In genomic region chr20:61926796-61927192, GRCh38 we compare ENCODE assay signal across 30 cellular contexts.
"Had no signal": no experiment of that assay in that cellular context is flagged by ENCODE, and none has a peak within 500 bp of the region (broad histone marks: within the 10 kb centered on the region; RNA-seq: fewer than 3 reads in every experiment).

No MANE protein-coding gene starts in this region.

- FAIRE-seq: bronchial epithelial cell had no signal

- DNase-seq: activated B cell treated with CpG ODN at 0.5 μM for 24 hours; activated CD4-positive, alpha-beta memory T cell treated with anti-CD3 and anti-CD28 coated beads, Interleukin-2, amount 10 ng/mL, durations not matched to agents 7 days and 5 days; activated CD4-positive, alpha-beta T cell treated with anti-CD3 and anti-CD28 coated beads for 4 hours; activated CD4-positive, CD25-positive, alpha-beta regulatory T cell treated with anti-CD3 and anti-CD28 coated beads, Interleukin-2, amount 50 U/mL, for 72 hours; activated CD8-positive, alpha-beta memory T cell treated with anti-CD3 and anti-CD28 coated beads for 24 hours; activated CD8-positive, alpha-beta memory T cell treated with anti-CD3 and anti-CD28 coated beads, Interleukin-2, amount 10 ng/mL, durations not matched to agents 7 days and 5 days; activated CD8-positive, alpha-beta memory T cell treated with anti-CD3 and anti-CD28 coated beads, Interleukin-2, amount 50 U/mL, for 48 hours; activated effector memory CD4-positive, alpha-beta T cell treated with Interleukin-2 at 50 U/mL for 16 hours; activated naive CD4-positive, alpha-beta T cell treated with anti-CD3 and anti-CD28 coated beads, Interleukin-2, amount 10 ng/mL, durations not matched to agents 7 days and 5 days; activated naive CD8-positive, alpha-beta T cell treated with anti-CD3 and anti-CD28 coated beads, Interleukin-2, amount 50 U/mL, for 24 hours; activated T-cell treated with anti-CD3 and anti-CD28 coated beads, Interleukin-2, amount 50 U/mL, for 48 hours; anterior cingulate cortex; caudate nucleus; MM.1S; MV-4-11; NCI-H1092; NCI-H1436 treated with DMSO at 0.1 percent for 48 hours; NCI-H1694 treated with DMSO at 0.1 percent for 48 hours; NCI-H2029; NCI-H345; NCI-H524 treated with DMSO at 0.1 percent for 48 hours; SHP77 treated with DMSO at 0.1 percent for 48 hours; SK-N-SH had no signal

- H3K4me3 Mint-ChIP-seq: activated B cell treated with CpG ODN at 0.5 μM for 24 hours; activated CD4-positive, alpha-beta memory T cell treated with anti-CD3 and anti-CD28 coated beads, Interleukin-2, amount 10 ng/mL, durations not matched to agents 7 days and 5 days; activated CD8-positive, alpha-beta memory T cell treated with anti-CD3 and anti-CD28 coated beads, Interleukin-2, amount 10 ng/mL, durations not matched to agents 7 days and 5 days; activated naive CD4-positive, alpha-beta T cell treated with anti-CD3 and anti-CD28 coated beads, Interleukin-2, amount 10 ng/mL, durations not matched to agents 7 days and 5 days; activated naive CD8-positive, alpha-beta T cell; activated naive CD8-positive, alpha-beta T cell treated with anti-CD3 and anti-CD28 coated beads, Interleukin-2, amount 50 U/mL, for 24 hours; brain; T-helper 17 cell had no signal

- H3K9me3 ChIP-seq: SJSA1, SK-N-SH had no signal

- ATAC-seq: activated CD8-positive, alpha-beta memory T cell treated with anti-CD3 and anti-CD28 coated beads, Interleukin-2, amount 10 ng/mL, durations not matched to agents 7 days and 5 days; activated naive CD8-positive, alpha-beta T cell treated with anti-CD3 and anti-CD28 coated beads, Interleukin-2, amount 50 U/mL, for 24 hours; Panc1; T-helper 17 cell had no signal

- H3K4me1 Mint-ChIP-seq: activated B cell treated with CpG ODN at 0.5 μM for 24 hours; activated CD4-positive, alpha-beta memory T cell treated with anti-CD3 and anti-CD28 coated beads, Interleukin-2, amount 10 ng/mL, durations not matched to agents 7 days and 5 days; activated CD8-positive, alpha-beta memory T cell treated with anti-CD3 and anti-CD28 coated beads, Interleukin-2, amount 10 ng/mL, durations not matched to agents 7 days and 5 days; activated naive CD4-positive, alpha-beta T cell treated with anti-CD3 and anti-CD28 coated beads, Interleukin-2, amount 10 ng/mL, durations not matched to agents 7 days and 5 days; activated naive CD8-positive, alpha-beta T cell treated with anti-CD3 and anti-CD28 coated beads, Interleukin-2, amount 50 U/mL, for 24 hours; brain; T-helper 17 cell had no signal

- H3K27me3 ChIP-seq: SJSA1 had no signal

- H3K27ac ChIP-seq: SJSA1, VCaP had no signal

- H3K4me3 ChIP-seq: SJSA1 had no signal

- H3K36me3 ChIP-seq: SJSA1 had no signal

- H3K27ac Mint-ChIP-seq: activated B cell treated with CpG ODN at 0.5 μM for 24 hours; activated CD4-positive, alpha-beta memory T cell treated with anti-CD3 and anti-CD28 coated beads, Interleukin-2, amount 10 ng/mL, durations not matched to agents 7 days and 5 days; activated CD8-positive, alpha-beta memory T cell treated with anti-CD3 and anti-CD28 coated beads, Interleukin-2, amount 10 ng/mL, durations not matched to agents 7 days and 5 days; activated naive CD4-positive, alpha-beta T cell treated with anti-CD3 and anti-CD28 coated beads, Interleukin-2, amount 10 ng/mL, durations not matched to agents 7 days and 5 days; activated naive CD8-positive, alpha-beta T cell; activated naive CD8-positive, alpha-beta T cell treated with anti-CD3 and anti-CD28 coated beads, Interleukin-2, amount 50 U/mL, for 24 hours; brain; T-helper 17 cell had no signal

- H3K9me3 Mint-ChIP-seq: activated B cell treated with CpG ODN at 0.5 μM for 24 hours; activated CD4-positive, alpha-beta memory T cell treated with anti-CD3 and anti-CD28 coated beads, Interleukin-2, amount 10 ng/mL, durations not matched to agents 7 days and 5 days; activated naive CD4-positive, alpha-beta T cell treated with anti-CD3 and anti-CD28 coated beads, Interleukin-2, amount 10 ng/mL, durations not matched to agents 7 days and 5 days; activated naive CD8-positive, alpha-beta T cell treated with anti-CD3 and anti-CD28 coated beads, Interleukin-2, amount 50 U/mL, for 24 hours had no signal

- H3K36me3 Mint-ChIP-seq: activated CD8-positive, alpha-beta memory T cell treated with anti-CD3 and anti-CD28 coated beads, Interleukin-2, amount 10 ng/mL, durations not matched to agents 7 days and 5 days; activated naive CD4-positive, alpha-beta T cell treated with anti-CD3 and anti-CD28 coated beads, Interleukin-2, amount 10 ng/mL, durations not matched to agents 7 days and 5 days; activated naive CD8-positive, alpha-beta T cell had no signal

- H3K27me3 Mint-ChIP-seq: activated B cell treated with CpG ODN at 0.5 μM for 24 hours; activated CD4-positive, alpha-beta memory T cell treated with anti-CD3 and anti-CD28 coated beads, Interleukin-2, amount 10 ng/mL, durations not matched to agents 7 days and 5 days; activated CD8-positive, alpha-beta memory T cell treated with anti-CD3 and anti-CD28 coated beads, Interleukin-2, amount 10 ng/mL, durations not matched to agents 7 days and 5 days; activated naive CD4-positive, alpha-beta T cell treated with anti-CD3 and anti-CD28 coated beads, Interleukin-2, amount 10 ng/mL, durations not matched to agents 7 days and 5 days; activated naive CD8-positive, alpha-beta T cell; activated naive CD8-positive, alpha-beta T cell treated with anti-CD3 and anti-CD28 coated beads, Interleukin-2, amount 50 U/mL, for 24 hours; brain; T-helper 17 cell had no signal
